1 cellular context compared by ENCODE assay signal in genomic region chr12:105561981-105562726, GRCh38.
TF ChIP-seq lines count a peak whose summit lies in the region.

No MANE protein-coding gene starts in this region.

TF ChIP-seq in HepG2, 621 proteins besides CTCF, POLR2A, EP300 and RAD21 (continued from another document):
- TF ChIP-seq ZBTB3 (CRISPR knock-in tag; IDR thresholded peaks at IDR 0.05; ENCODE audit: borderline replicate concordance, low read depth) (no peak), SIX1 (CRISPR knock-in tag; IDR thresholded peaks at IDR 0.05; ENCODE audit: borderline replicate concordance) (no peak), DMTF1 (CRISPR knock-in tag; IDR thresholded peaks at IDR 0.05) (no peak)
